8 cellular contexts compared by ENCODE assay signal in the genomic region with DNA sequence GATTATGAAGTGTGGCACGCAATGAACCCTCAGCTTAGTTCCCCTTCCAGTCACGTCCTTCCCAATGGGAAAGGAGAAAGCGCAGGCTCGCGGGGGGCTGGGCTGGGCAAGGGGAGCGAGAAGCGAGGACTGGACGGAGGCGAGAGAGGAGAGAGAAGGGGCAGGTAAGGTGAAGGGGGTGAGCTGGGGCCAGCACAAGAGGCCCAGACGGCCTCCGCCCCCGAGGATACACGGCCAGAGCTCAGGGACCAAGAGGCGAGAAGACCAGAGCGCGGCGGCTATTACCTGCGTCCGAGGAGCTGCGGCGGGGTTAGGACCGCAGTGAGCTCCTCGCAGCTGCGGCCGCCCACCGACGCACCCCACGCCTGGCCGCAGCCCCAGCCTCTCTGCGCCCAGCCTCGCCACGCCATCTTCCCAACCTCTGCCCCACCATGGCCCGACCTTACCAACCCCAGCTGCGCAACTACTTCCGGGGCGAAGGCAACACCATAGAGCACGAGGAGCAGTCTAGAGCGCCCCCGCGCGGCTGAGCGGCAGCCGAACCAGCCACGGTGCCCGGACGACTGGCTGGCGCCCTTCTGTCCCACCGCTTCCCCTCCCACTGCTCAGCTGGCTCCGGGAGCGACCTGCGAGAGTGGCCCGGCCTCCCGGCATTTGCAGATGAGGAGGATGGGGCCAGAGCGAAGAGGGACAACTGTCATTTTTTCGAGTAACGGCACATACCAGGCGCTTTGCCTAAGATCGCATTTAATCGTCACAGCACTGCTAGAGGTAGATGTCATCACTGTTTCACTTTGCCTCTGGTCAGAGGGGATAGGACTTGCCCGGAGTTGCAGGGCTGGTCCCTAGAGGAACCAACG. TPM values are rescaled to one million over a fixed set of nuclear protein-coding genes. Genes with fewer than 3 reads are reported as not detected.
DNase-seq lines count a peak whose midpoint lies in the region; ATAC-seq and TF ChIP-seq lines count a peak whose summit lies in the region.

A gene with protein sequence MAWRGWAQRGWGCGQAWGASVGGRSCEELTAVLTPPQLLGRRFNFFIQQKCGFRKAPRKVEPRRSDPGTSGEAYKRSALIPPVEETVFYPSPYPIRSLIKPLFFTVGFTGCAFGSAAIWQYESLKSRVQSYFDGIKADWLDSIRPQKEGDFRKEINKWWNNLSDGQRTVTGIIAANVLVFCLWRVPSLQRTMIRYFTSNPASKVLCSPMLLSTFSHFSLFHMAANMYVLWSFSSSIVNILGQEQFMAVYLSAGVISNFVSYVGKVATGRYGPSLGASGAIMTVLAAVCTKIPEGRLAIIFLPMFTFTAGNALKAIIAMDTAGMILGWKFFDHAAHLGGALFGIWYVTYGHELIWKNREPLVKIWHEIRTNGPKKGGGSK (minus strand): TSS at position 444 of the 860 bp plus-strand sequence. CDS start 34 bp downstream, at position 410.

- H3K4me2 ChIP-seq in smooth muscle cell = peak within 1 kb of the TSS; percentile 92

- TF ChIP-seq CTCF in AG04450 (IDR thresholded peaks at IDR 0.05; ENCODE audit: low read depth, low read length) = peak; percentile 93
- TF ChIP-seq CTCF in VCaP (conservative IDR thresholded peaks at IDR 0.05) = peak; percentile 97
- TF ChIP-seq CTCF in breast epithelium (IDR thresholded peaks at IDR 0.05) = peak; percentile 82 to 96 (median 91)
- TF ChIP-seq CTCF in smooth muscle cell (IDR thresholded peaks at IDR 0.05; ENCODE audit: borderline replicate concordance, insufficient read depth, poor library complexity, severe bottlenecking) = peak; percentile 96

- WGBS in smooth muscle cell (ENCODE audit: low lambda C conversion rate) = 2% methylated on average over 48 of the region's 61 CpGs

- peaks cover 48% of the 10 kb centered on the region for H3K79me2 ChIP-seq in smooth muscle cell (ENCODE audit: low read depth)

- peak within 1 kb of the TSS; percentile 82 for H3K9ac ChIP-seq in smooth muscle cell (ENCODE audit: low read depth)

- CTCF ChIA-PET in AG04450 (lab: Charles Lee) = interaction anchor here (0.5 to 2.9 kb wide), 38 partner anchors 9 to 1042 kb away, joined by 3 to 26 read pairs (median 3); a partner anchor contains a TSS

- H3K4me1 ChIP-seq in breast epithelium (peaks cover 7 to 15% of the 10 kb centered on the region in 2 donors), smooth muscle cell (ENCODE audit: low read depth) (peaks cover 15% of the 10 kb centered on the region)

- peak within 1 kb of the TSS; percentile 61 for H3K27ac ChIP-seq in AG04450 (ENCODE audit: low read depth, low read length)
- peak within 1 kb of the TSS; percentile 86 for H3K27ac ChIP-seq in VCaP
- H3K27ac ChIP-seq in breast epithelium = peak within 1 kb of the TSS; percentile 67 to 80
- peak within 1 kb of the TSS; percentile 36 for H3K27ac ChIP-seq in smooth muscle cell (ENCODE audit: low read depth)

- H3K4me3 ChIP-seq in AG04450 (ENCODE audit: low read depth, low read length) (peak within 1 kb of the TSS; percentile 97), breast epithelium (peak within 1 kb of the TSS; percentile 75 to 96 (median 90)), smooth muscle cell (peak within 1 kb of the TSS; percentile 82)

- H3K36me3 ChIP-seq in breast epithelium (no peaks in the 10 kb centered on the region), smooth muscle cell (ENCODE audit: low read depth) (no peaks in the 10 kb centered on the region)

- H2AFZ ChIP-seq in smooth muscle cell (ENCODE audit: low read depth) = peak within 1 kb of the TSS; percentile 85

- TF ChIP-seq POLR2A in breast epithelium (IDR thresholded peaks at IDR 0.05) = no peak

- H3F3A ChIP-seq in smooth muscle cell (ENCODE audit: low read depth) = no peaks in the 10 kb centered on the region

- intact Hi-C loops in breast epithelium (cut with DNase I; ENCODE audit: low total_unique reads) = no loop called here

- DNase-seq in AG04450 (ENCODE audit: low read depth, low spot score) (peak; percentile 57), NCI-H2196 (lab: John Stamatoyannopoulos, UW; ENCODE audit: unreplicated experiment) (peak; percentile 98), breast epithelium (ENCODE audit: low spot score in 2 of 2) (peak; percentile 92 to 94), iPS-NIHi11 (ENCODE audit: low spot score) (peak; percentile 96), smooth muscle cell (lab: John Stamatoyannopoulos, UW; ENCODE audit: unreplicated experiment) (peak; percentile 85)

- H3K9me3 ChIP-seq in AG04450 (ENCODE audit: control insufficient read depth, insufficient read depth, low read length) (no peaks in the 10 kb centered on the region; the same call in 1 of the 2 replicates), breast epithelium (no peaks in the 10 kb centered on the region), smooth muscle cell (replicated peaks; ENCODE audit: low read depth) (no peaks in the 10 kb centered on the region)

- POLR2A ChIA-PET in AG04450 (lab: Yijun Ruan, JAX) = interaction anchor here (0.5 to 1.5 kb wide), 6 partner anchors 9 to 395 kb away, joined by 3 to 7 read pairs (median 3); a partner anchor contains a TSS

- ATAC-seq in GM18870 (IDR thresholded peaks at IDR 0.05; ENCODE audit: unreplicated experiment) = peak; percentile 99
- ATAC-seq in HG03135 (IDR thresholded peaks at IDR 0.05; ENCODE audit: unreplicated experiment) = peak; percentile 99

- H3K27me3 ChIP-seq in AG04450 (ENCODE audit: control insufficient read depth, insufficient read depth, low read length) = no peaks in the 10 kb centered on the region
- no peaks in the 10 kb centered on the region for H3K27me3 ChIP-seq in breast epithelium
- H3K27me3 ChIP-seq in smooth muscle cell (ENCODE audit: low read depth) = peaks cover 13% of the 10 kb centered on the region

- H4K20me1 ChIP-seq in smooth muscle cell (ENCODE audit: low read depth) = peaks cover 31% of the 10 kb centered on the region

RNA-seq across cellular contexts. Expression of the gene that starts here (rescaled TPM):
- polyA plus RNA-seq in AG04450 (2011; rRNA removed) = 45.9 and 46.2 TPM in 2 replicates
- polyA minus RNA-seq in AG04450 (2011; rRNA and poly(A)+ RNA removed) = 17.2 and 20.7 TPM in 2 replicates
- 10 to 100 TPM; 48.0 to 53.6 (median 50.5) TPM for total RNA-seq in breast epithelium
- total RNA-seq in smooth muscle cell = 47.6 and 53.7 TPM in 2 replicates
- polyA plus RNA-seq in smooth muscle cell = 79.3 and 79.6 TPM in 2 replicates

Comparison
In these comparisons a context has a peak if more than half of its experiments do, and no peak if none do; other contexts are left out.
1. Peak in every context shown above with its lines: DNase-seq, ATAC-seq, H3K4me3 ChIP-seq and H3K27ac ChIP-seq.
2. H3K27ac ChIP-seq: peak in every context shown above with its lines; median percentile 86 in VCaP; 74 in breast epithelium; 61 in AG04450; 36 in smooth muscle cell.